Comparison of ENCODE assay signal across 15 cellular contexts in the genomic region with DNA sequence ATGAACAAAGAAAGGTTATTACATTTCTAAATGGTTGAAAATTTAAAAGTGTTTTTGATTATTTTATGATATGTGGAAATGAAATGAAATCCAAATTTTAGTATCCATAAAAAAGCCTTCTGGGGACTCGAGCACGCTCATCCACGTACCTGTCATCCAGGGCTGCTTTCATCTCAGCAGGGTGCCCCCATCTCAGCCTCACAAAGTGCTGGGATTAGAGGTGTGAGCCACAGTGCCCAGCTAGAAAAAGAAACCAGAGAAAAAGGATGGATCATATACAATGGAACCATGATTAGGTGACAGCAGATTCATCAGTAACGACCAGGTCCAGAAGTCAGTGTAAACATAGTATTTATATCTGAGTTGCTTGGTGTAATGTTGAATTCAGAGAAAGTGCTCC.
"Had no signal": no experiment of that assay in that cellular context is flagged by ENCODE, and none has a peak within 500 bp of the region (broad histone marks: within the 10 kb centered on the region; RNA-seq: fewer than 3 reads in every experiment).

No MANE protein-coding gene starts in this region.

- H3K9me3 Mint-ChIP-seq: natural killer cell treated with Interleukin-12 subunit alpha and Interleukin-12 subunit beta and Interleukin-15 and Interleukin-18, amount 100 ng/mL, for 72 hours had no signal

- H3K4me3 Mint-ChIP-seq: activated CD4-positive, alpha-beta T cell treated with anti-CD3 and anti-CD28 coated beads, Interleukin-2, amount 10 ng/mL, durations not matched to agents 7 days and 5 days; natural killer cell treated with Interleukin-12 subunit alpha and Interleukin-12 subunit beta and Interleukin-15 and Interleukin-18, amount 100 ng/mL, for 72 hours; WTC11 had no signal

- H3K27ac ChIP-seq: cardiac muscle cell, lower lobe of right lung, neutrophil, thyroid gland had no signal

- H3K9me3 ChIP-seq: lower lobe of right lung, neutrophil, stomach, thyroid gland, upper lobe of left lung had no signal

- H3K27me3 ChIP-seq: cardiac muscle cell, heart left ventricle, neutrophil, stomach, thyroid gland, upper lobe of left lung had no signal

- H3K4me3 ChIP-seq: cardiac muscle cell, coronary artery, heart left ventricle, lower lobe of right lung, stomach, thyroid gland, upper lobe of left lung had no signal

- DNase-seq: stimulated activated naive B cell treated with anti-CD40 and anti-IgM and Interleukin-4, amounts not matched to agents 10 μg/mL and 1 μg/mL and 100 μg/mL, for 72 hours had no signal

- H3K36me3 Mint-ChIP-seq: brain had no signal

- H3K27me3 Mint-ChIP-seq: activated CD4-positive, alpha-beta T cell treated with anti-CD3 and anti-CD28 coated beads, Interleukin-2, amount 10 ng/mL, durations not matched to agents 7 days and 5 days; activated naive CD4-positive, alpha-beta T cell treated with anti-CD3 and anti-CD28 coated beads, Interleukin-2, amount 50 U/mL, for 24 hours; effector memory CD8-positive, alpha-beta T cell; natural killer cell treated with Interleukin-12 subunit alpha and Interleukin-12 subunit beta and Interleukin-15 and Interleukin-18, amount 100 ng/mL, for 72 hours; stimulated activated naive B cell treated with anti-CD40 and anti-IgM and Interleukin-4, amounts not matched to agents 10 μg/mL and 1 μg/mL and 100 μg/mL, for 72 hours had no signal

- H3K36me3 ChIP-seq: cardiac muscle cell, neutrophil, thyroid gland had no signal

- H3K27ac Mint-ChIP-seq: stimulated activated naive B cell treated with anti-CD40 and anti-IgM and Interleukin-4, amounts not matched to agents 10 μg/mL and 1 μg/mL and 100 μg/mL, for 72 hours; WTC11 had no signal
